16 cellular contexts compared by ENCODE assay signal in genomic region chr9:114281421-114282103, GRCh38. TPM values are rescaled to one million over a fixed set of nuclear protein-coding genes. Genes with fewer than 3 reads are reported as not detected.
DNase-seq lines count a peak whose midpoint lies in the region; ATAC-seq and TF ChIP-seq lines count a peak whose summit lies in the region.
"Had no signal": no experiment of that assay in that cellular context is flagged by ENCODE, and none has a peak within 500 bp of the region (broad histone marks: within the 10 kb centered on the region; RNA-seq: fewer than 3 reads in every experiment).

No MANE protein-coding gene starts in this region.

- H3K27me3 ChIP-seq in heart left ventricle (no peaks in the 10 kb centered on the region), sigmoid colon (no peaks in the 10 kb centered on the region)
- H3K27me3 ChIP-seq: gastrocnemius medialis had no signal

- H3K4me3 ChIP-seq in heart left ventricle, result no peak overlapping the region
- no peak overlapping the region for H3K4me3 ChIP-seq in sigmoid colon
- H3K4me3 ChIP-seq: gastrocnemius medialis, lung had no signal

- peaks cover 0 to 9% (median 0%) of the 10 kb centered on the region in 12 donors for H3K4me1 ChIP-seq in heart left ventricle
- H3K4me1 ChIP-seq in sigmoid colon, result no peaks in the 10 kb centered on the region

- TF ChIP-seq POLR2A in heart left ventricle (IDR thresholded peaks at IDR 0.05) (no peak), sigmoid colon (IDR thresholded peaks at IDR 0.05) (no peak)

- no peak for TF ChIP-seq CTCF in heart left ventricle (IDR thresholded peaks at IDR 0.05)
- no peak for TF ChIP-seq CTCF in sigmoid colon (IDR thresholded peaks at IDR 0.05)

- peak overlapping the region in 5 of 12 donors; percentile 12 to 41 (median 33) for H3K27ac ChIP-seq in heart left ventricle
- H3K27ac ChIP-seq in sigmoid colon, result no peak overlapping the region
- H3K27ac ChIP-seq: gastrocnemius medialis, VCaP had no signal

- DNase-seq in H4 (ENCODE audit: low spot score) (peak; percentile 54), T1000 (lab: John Stamatoyannopoulos, UW) (peak; percentile 36), heart left ventricle (peak; percentile 36 to 84 (median 49)), sigmoid colon (peak; percentile 54), NCI-H524 treated with DMSO at 0.1 percent for 48 hours (lab: John Stamatoyannopoulos, UW) (no peak), glomerular visceral epithelial cell (ENCODE audit: extremely low spot score) (no peak), GM19240 (ENCODE audit: insufficient read length, low spot score) (no peak)
- DNase-seq: NCI-H2107 had no signal

- H3K36me3 ChIP-seq in heart left ventricle, result peaks cover 0 to 2% (median 0%) of the 10 kb centered on the region in 9 donors
- no peaks in the 10 kb centered on the region for H3K36me3 ChIP-seq in sigmoid colon
- H3K36me3 ChIP-seq: gastrocnemius medialis had no signal

- 68 to 77% (median 75%) methylated on average over 12 to 13 of the region's 13 CpGs for WGBS in heart left ventricle, 4 donors
- WGBS in sigmoid colon, 2 donors, result 71 to 81% methylated on average over 13 of the region's 13 CpGs

- intact Hi-C loops in heart left ventricle (cut with DNase I), result no loop called here
- intact Hi-C loops in sigmoid colon (cut with DNase I), result no loop called here

- ATAC-seq in heart left ventricle (peak in 3 of 4 donors; percentile 39 to 64 (median 62)), GM21515 (IDR thresholded peaks at IDR 0.05; ENCODE audit: unreplicated experiment) (no peak)
- ATAC-seq: gastrocnemius medialis had no signal

- H3K9me3 ChIP-seq in heart left ventricle (no peaks in the 10 kb centered on the region), sigmoid colon (no peaks in the 10 kb centered on the region)
- H3K9me3 ChIP-seq: gastrocnemius medialis had no signal

- no peak for TF ChIP-seq EP300 in sigmoid colon (IDR thresholded peaks at IDR 0.05)

RNA-seq across cellular contexts. Expression of gene ORM1, which starts 41.3 kb away (rescaled TPM):
- total RNA-seq in H4 (2014; rRNA removed; shearing (Covaris generic)), result 0.33 TPM in 1 of 2 replicates, not detected in the other
- total RNA-seq in heart left ventricle (under 1 TPM in 2 of 9 donors, not detected in 7; 0.51 to 0.80 TPM), sigmoid colon (not detected)
- polyA plus RNA-seq in heart left ventricle (under 1 TPM in 1 of 2 donors, not detected in 1; 1.00 TPM), sigmoid colon (1 to 10 TPM in 2 of 3 donors, not detected in 1; 1.1 to 1.8 TPM)
- total RNA-seq: cerebellum, renal cortical epithelial cell had no signal
- polyA plus RNA-seq: IgD-negative memory B cell had no signal

RNA-seq across cellular contexts. Expression of gene ORM2, which starts 48.1 kb away (rescaled TPM):
- 0.19 TPM in 1 of 2 replicates, not detected in the other for total RNA-seq in H4 (2014; rRNA removed; shearing (Covaris generic))
- total RNA-seq in heart left ventricle, result not detected
- polyA plus RNA-seq in heart left ventricle, result under 1 TPM in 1 of 2 donors, not detected in 1; 0.14 TPM
- not detected for total RNA-seq in sigmoid colon
- under 1 TPM in 1 of 3 donors, not detected in 2; 0.38 TPM for polyA plus RNA-seq in sigmoid colon
- total RNA-seq: cerebellum, renal cortical epithelial cell, urinary bladder had no signal
- polyA plus RNA-seq: IgD-negative memory B cell had no signal

Comparison
In these comparisons a context has a peak if more than half of its experiments do, and no peak if none do; other contexts are left out.
1. DNase-seq: peak in H4 (single experiment), T1000 (single experiment), heart left ventricle (5 of 5) and sigmoid colon (single experiment); none in NCI-H524 treated with DMSO at 0.1 percent for 48 hours (single experiment), glomerular visceral epithelial cell (single experiment) and GM19240 (single experiment).